1 cellular context compared by ENCODE assay signal in the genomic region with DNA sequence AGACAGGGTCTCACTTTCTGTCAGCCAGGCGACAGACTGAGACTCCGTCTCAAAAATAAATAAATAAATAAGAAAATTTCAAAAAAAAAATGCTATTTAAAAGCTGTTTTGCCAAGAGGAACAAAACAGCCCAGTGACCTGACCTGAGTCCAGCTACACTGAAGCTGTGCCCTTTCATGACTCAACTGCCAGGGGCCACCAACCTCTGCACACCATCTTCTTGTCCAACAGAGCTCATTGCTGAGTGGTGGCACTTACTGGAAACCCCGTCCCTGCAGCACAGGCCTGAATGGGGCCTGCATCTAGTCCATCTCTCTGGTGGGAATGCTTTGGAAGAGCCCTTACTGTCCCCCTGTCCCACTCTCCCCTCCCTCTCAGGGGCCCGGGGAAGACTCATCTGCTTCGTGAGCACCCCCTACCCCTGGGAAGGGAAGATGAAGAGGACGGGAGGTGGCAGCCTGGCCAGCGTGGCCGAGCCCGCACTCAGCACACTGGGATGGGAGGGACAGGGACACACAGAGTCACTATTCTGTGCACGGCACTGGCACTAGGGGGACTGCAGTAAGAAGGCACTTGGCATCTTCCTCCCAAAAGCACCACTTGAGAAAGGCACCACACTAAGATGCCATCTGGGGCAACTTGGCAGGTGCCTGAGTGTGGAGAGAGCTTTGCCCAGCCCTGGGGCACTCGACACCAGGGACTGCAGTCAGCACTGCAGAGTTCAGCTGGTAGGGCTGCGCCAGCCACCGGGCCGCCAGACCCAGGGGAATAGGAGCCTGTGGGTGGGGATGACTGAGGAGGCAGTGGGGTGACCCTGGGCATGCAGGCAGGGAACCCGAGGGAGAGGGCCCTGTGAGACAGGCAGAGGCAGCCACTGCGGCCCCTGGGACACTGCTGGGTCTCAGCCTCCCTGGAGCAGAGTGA.
A peak's percentile ranks its signal among the peaks of the same experiment; 100 is the strongest.
TF ChIP-seq lines count a peak whose summit lies in the region.

No MANE protein-coding gene starts in this region.

TF ChIP-seq in HepG2, 621 proteins besides CTCF, POLR2A, EP300 and RAD21:
- TF ChIP-seq ZFP1 (CRISPR knock-in tag; IDR thresholded peaks at IDR 0.05) (no peak), POLR2AphosphoS2 (IDR thresholded peaks at IDR 0.05; ENCODE audit: low read depth, low read length) (0 out of 2 replicates have a peak, but pooled peaks have one; percentile 47), RBFOX2 (IDR thresholded peaks at IDR 0.05; ENCODE audit: low read depth, low read length) (peak; percentile 54), ZNF891 (CRISPR knock-in tag; IDR thresholded peaks at IDR 0.05) (peak; percentile 34; the same call in 1 of the 2 replicates), ZNF7 (CRISPR knock-in tag; IDR thresholded peaks at IDR 0.05) (no peak), AGO2 (optimal IDR thresholded peaks at IDR 0.05; ENCODE audit: low read depth, low read length) (peak; percentile 91), SMC3 (IDR thresholded peaks at IDR 0.05; ENCODE audit: low read length) (no peak), BORCS8-MEF2B (CRISPR knock-in tag; IDR thresholded peaks at IDR 0.05) (peak; percentile 38; the same call in 1 of the 2 replicates), ZNF34 (CRISPR knock-in tag; IDR thresholded peaks at IDR 0.05; ENCODE audit: borderline replicate concordance) (no peak), RBM22 (optimal IDR thresholded peaks at IDR 0.05; ENCODE audit: low read length) (peak; percentile 71)
- TF ChIP-seq, protein P1, sequence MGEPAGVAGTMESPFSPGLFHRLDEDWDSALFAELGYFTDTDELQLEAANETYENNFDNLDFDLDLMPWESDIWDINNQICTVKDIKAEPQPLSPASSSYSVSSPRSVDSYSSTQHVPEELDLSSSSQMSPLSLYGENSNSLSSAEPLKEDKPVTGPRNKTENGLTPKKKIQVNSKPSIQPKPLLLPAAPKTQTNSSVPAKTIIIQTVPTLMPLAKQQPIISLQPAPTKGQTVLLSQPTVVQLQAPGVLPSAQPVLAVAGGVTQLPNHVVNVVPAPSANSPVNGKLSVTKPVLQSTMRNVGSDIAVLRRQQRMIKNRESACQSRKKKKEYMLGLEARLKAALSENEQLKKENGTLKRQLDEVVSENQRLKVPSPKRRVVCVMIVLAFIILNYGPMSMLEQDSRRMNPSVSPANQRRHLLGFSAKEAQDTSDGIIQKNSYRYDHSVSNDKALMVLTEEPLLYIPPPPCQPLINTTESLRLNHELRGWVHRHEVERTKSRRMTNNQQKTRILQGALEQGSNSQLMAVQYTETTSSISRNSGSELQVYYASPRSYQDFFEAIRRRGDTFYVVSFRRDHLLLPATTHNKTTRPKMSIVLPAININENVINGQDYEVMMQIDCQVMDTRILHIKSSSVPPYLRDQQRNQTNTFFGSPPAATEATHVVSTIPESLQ (CRISPR knock-in tag; conservative IDR thresholded peaks at IDR 0.05) = no peak
- TF ChIP-seq, protein P2, sequence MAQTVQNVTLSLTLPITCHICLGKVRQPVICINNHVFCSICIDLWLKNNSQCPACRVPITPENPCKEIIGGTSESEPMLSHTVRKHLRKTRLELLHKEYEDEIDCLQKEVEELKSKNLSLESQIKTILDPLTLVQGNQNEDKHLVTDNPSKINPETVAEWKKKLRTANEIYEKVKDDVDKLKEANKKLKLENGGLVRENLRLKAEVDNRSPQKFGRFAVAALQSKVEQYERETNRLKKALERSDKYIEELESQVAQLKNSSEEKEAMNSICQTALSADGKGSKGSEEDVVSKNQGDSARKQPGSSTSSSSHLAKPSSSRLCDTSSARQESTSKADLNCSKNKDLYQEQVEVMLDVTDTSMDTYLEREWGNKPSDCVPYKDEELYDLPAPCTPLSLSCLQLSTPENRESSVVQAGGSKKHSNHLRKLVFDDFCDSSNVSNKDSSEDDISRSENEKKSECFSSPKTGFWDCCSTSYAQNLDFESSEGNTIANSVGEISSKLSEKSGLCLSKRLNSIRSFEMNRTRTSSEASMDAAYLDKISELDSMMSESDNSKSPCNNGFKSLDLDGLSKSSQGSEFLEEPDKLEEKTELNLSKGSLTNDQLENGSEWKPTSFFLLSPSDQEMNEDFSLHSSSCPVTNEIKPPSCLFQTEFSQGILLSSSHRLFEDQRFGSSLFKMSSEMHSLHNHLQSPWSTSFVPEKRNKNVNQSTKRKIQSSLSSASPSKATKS (CRISPR knock-in tag; IDR thresholded peaks at IDR 0.05) = no peak
- TF ChIP-seq, protein P3, sequence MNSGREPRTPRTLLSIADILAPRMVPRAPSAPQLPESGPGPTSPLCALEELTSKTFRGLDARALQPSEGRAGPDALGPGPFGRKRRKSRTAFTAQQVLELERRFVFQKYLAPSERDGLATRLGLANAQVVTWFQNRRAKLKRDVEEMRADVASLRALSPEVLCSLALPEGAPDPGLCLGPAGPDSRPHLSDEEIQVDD (CRISPR knock-in tag; IDR thresholded peaks at IDR 0.05; ENCODE audit: borderline replicate concordance) = 0 out of 2 replicates have a peak, but pooled peaks have one; percentile 46
